22 cellular contexts compared by ENCODE assay signal in the genomic region with DNA sequence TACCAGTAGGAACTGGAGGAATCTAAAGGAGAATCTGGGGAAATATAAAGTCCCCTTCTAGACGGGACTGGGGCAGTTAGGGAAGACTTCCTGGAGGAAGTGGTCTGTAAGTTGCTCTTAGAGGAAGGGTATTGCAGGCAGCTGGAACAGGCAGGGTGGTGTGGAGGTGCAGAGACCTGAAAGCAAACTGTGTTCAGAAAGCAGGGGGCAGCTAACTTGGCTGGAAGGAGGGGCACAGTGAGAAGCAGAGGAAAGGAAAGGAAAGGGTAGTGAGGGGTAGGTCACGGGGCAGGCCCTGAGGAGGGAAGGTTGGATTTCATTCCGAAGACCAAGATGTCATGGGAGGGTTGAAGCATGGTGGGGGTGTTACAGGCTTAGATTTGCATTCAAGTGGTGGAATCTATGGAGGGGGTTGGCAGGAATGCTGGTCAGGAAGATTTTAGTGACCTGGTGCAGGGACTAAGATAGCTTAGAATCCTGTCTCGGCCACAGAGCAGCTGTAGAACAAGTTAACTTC.
DNase-seq lines count a peak whose midpoint lies in the region; ATAC-seq, FAIRE-seq and TF ChIP-seq lines count a peak whose summit lies in the region.
"Had no signal": no experiment of that assay in that cellular context is flagged by ENCODE, and none has a peak within 500 bp of the region (broad histone marks: within the 10 kb centered on the region; RNA-seq: fewer than 3 reads in every experiment).

No MANE protein-coding gene starts in this region.

- no peak overlapping the region for H2AFZ ChIP-seq in astrocyte (ENCODE audit: low read depth, low read length)

- no peak for TF ChIP-seq CTCF in astrocyte (IDR thresholded peaks at IDR 0.05; ENCODE audit: insufficient read depth, low read depth, low read length)
- TF ChIP-seq CTCF in spleen (IDR thresholded peaks at IDR 0.05 in 8 of 11, conservative IDR thresholded peaks at IDR 0.05 in 3 of 11): no peak
- TF ChIP-seq CTCF in foreskin keratinocyte (conservative IDR thresholded peaks at IDR 0.05): no peak

- H3K4me1 Mint-ChIP-seq in astrocyte (ENCODE audit: low read depth, unreplicated experiment): peaks cover 23% of the 10 kb centered on the region

- H3K4me2 ChIP-seq in BLaER1: peak overlapping the region; percentile 70
- no peak overlapping the region for H3K4me2 ChIP-seq in astrocyte (ENCODE audit: low read length)

- H3K27me3 ChIP-seq in BLaER1 (no peaks in the 10 kb centered on the region), astrocyte (ENCODE audit: insufficient read depth, low read length) (no peaks in the 10 kb centered on the region), spleen (replicated peaks in 1 of 7) (peaks cover 0 to 5% (median 0%) of the 10 kb centered on the region in 7 donors), foreskin keratinocyte (no peaks in the 10 kb centered on the region)

- H3K4me3 ChIP-seq in BLaER1 (no peak overlapping the region), astrocyte (ENCODE audit: insufficient read depth, low read depth, low read length) (no peak overlapping the region), spleen (no peak overlapping the region)

- TF ChIP-seq POLR2A in spleen (IDR thresholded peaks at IDR 0.05): no peak

- H3K9ac ChIP-seq in BLaER1: no peak overlapping the region
- H3K9ac ChIP-seq in astrocyte (ENCODE audit: low read length): no peak overlapping the region

- peak overlapping the region; percentile 50 for H3K27ac Mint-ChIP-seq in astrocyte (ENCODE audit: unreplicated experiment)

- H3K27ac ChIP-seq in BLaER1: no peak overlapping the region
- H3K27ac ChIP-seq in astrocyte (ENCODE audit: low read depth, low read length): no peak overlapping the region
- H3K27ac ChIP-seq in spleen: no peak overlapping the region
- no peak overlapping the region for H3K27ac ChIP-seq in foreskin keratinocyte
- H3K27ac ChIP-seq: C4-2B, HL-60 had no signal

- intact Hi-C loops in spleen (cut with DNase I; ENCODE audit: low total_unique reads): no loop called here

- H3K9me3 ChIP-seq in BLaER1: peaks cover 2% of the 10 kb centered on the region
- H3K9me3 ChIP-seq in astrocyte (ENCODE audit: insufficient read depth, low read depth, low read length): no peaks in the 10 kb centered on the region
- H3K9me3 ChIP-seq in spleen: peaks cover 0 to 3% (median 0%) of the 10 kb centered on the region in 8 donors

- peaks cover 50% of the 10 kb centered on the region for H3K4me1 ChIP-seq in BLaER1
- H3K4me1 ChIP-seq in astrocyte (ENCODE audit: insufficient read depth, low read length): peaks cover 3% of the 10 kb centered on the region
- H3K4me1 ChIP-seq in spleen: no peaks in the 10 kb centered on the region
- H3K4me1 ChIP-seq in foreskin keratinocyte: no peaks in the 10 kb centered on the region

- H3K36me3 ChIP-seq in BLaER1 (no peaks in the 10 kb centered on the region), astrocyte (ENCODE audit: insufficient read depth, low read length) (no peaks in the 10 kb centered on the region), spleen (no peaks in the 10 kb centered on the region)

- peaks cover 26% of the 10 kb centered on the region for H3K27me3 Mint-ChIP-seq in astrocyte (ENCODE audit: low read depth, unreplicated experiment)

- H3K9me3 Mint-ChIP-seq in astrocyte (ENCODE audit: unreplicated experiment): peaks cover 6% of the 10 kb centered on the region

- 65 to 78% (median 69%) methylated on average over 4 of the region's 4 CpGs for WGBS in spleen, 5 donors

- peaks cover 2% of the 10 kb centered on the region for H3K36me3 Mint-ChIP-seq in astrocyte (ENCODE audit: low read depth, unreplicated experiment)

- ATAC-seq in HG02571 (IDR thresholded peaks at IDR 0.05; ENCODE audit: unreplicated experiment) (no peak), foreskin keratinocyte (no peak)
- ATAC-seq: HepG2 had no signal

- no peaks in the 10 kb centered on the region for H4K20me1 ChIP-seq in BLaER1
- H4K20me1 ChIP-seq in astrocyte (ENCODE audit: insufficient read depth, low read length): no peaks in the 10 kb centered on the region

- DNase-seq in astrocyte (ENCODE audit: low read depth) (no peak), mesenteric fat pad (ENCODE audit: low spot score) (peak; percentile 64), spleen (peak; percentile 22), activated gamma-delta T cell (lab: John Stamatoyannopoulos, UW) (no peak), foreskin keratinocyte (no peak), RCC 7860 (ENCODE audit: low spot score) (no peak)
- DNase-seq: 8988T, DMS79, KG1, NCI-H1092 treated with DMSO at 0.1 percent for 48 hours, NCI-H1436 treated with DMSO at 0.1 percent for 48 hours, NCI-H1930, NCI-H510A treated with DMSO at 0.1 percent for 48 hours, NCI-H748 treated with DMSO at 0.1 percent for 48 hours, SIG-M5 had no signal

- H3K79me2 ChIP-seq in astrocyte (ENCODE audit: insufficient read depth, low read length): no peaks in the 10 kb centered on the region

- no peak overlapping the region for H3K4me3 Mint-ChIP-seq in astrocyte (ENCODE audit: unreplicated experiment)

- FAIRE-seq in astrocyte (lab: Jason Lieb, UNC) (no peak), RCC 7860 (lab: Jason Lieb, UNC) (no peak)
- FAIRE-seq: D721Med, H54, HepG2 had no signal

Comparison
In these comparisons a context has a peak if more than half of its experiments do, and no peak if none do; other contexts are left out.
1. DNase-seq: peak in mesenteric fat pad (single experiment) and spleen (single experiment); none in astrocyte (single experiment), activated gamma-delta T cell (single experiment), foreskin keratinocyte (0 of 2) and RCC 7860 (single experiment).